In the genomic region with DNA sequence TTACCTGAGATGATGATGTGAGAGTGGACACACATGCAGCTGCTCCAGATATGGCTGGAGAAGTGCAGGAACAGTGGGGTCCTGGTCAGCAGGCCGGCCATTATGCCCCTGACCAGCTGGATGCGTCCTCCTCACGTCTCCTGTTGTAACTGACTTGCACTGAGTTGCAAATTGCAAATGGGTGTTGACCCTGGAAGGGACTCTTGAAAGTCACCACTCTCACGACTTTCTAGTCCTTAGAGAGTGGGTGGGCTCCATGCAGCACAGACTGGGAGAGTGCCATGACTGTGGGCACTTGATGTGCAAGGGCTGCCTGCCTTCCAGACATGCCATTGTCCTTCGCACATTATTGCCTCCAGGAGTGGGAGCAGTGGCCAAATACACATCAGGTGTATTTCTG, we compare ENCODE assay signal across 26 cellular contexts. TPM values are rescaled to one million over a fixed set of nuclear protein-coding genes. Genes with fewer than 3 reads are reported as not detected.
DNase-seq lines count a peak whose midpoint lies in the region; ATAC-seq, FAIRE-seq and TF ChIP-seq lines count a peak whose summit lies in the region.
"Had no signal": no experiment of that assay in that cellular context is flagged by ENCODE, and none has a peak within 500 bp of the region (broad histone marks: within the 10 kb centered on the region; RNA-seq: fewer than 3 reads in every experiment).

No MANE protein-coding gene starts in this region.

- peaks cover 80% of the 10 kb centered on the region for H3K36me3 Mint-ChIP-seq in Caco-2 (ENCODE audit: insufficient read depth, unreplicated experiment)
- peaks cover 6 to 22% of the 10 kb centered on the region in 2 donors for H3K36me3 Mint-ChIP-seq in activated T-cell treated with anti-CD3 and anti-CD28 coated beads, Interleukin-2, amount 50 U/mL, for 72 hours (ENCODE audit: insufficient read depth in 2 of 2)
- H3K36me3 Mint-ChIP-seq: CD8-positive, alpha-beta T cell had no signal

- no peaks in the 10 kb centered on the region for H3K27me3 Mint-ChIP-seq in Caco-2 (ENCODE audit: insufficient read depth, unreplicated experiment)
- H3K27me3 Mint-ChIP-seq in activated T-cell treated with anti-CD3 and anti-CD28 coated beads, Interleukin-2, amount 50 U/mL, for 72 hours (ENCODE audit: low read depth), result no peaks in the 10 kb centered on the region

- RAD21 ChIA-PET in GM12878 (lab: Charles Lee; ENCODE audit: unreplicated experiment), result interaction anchor here (0.9 to 1.8 kb wide), 4 partner anchors 9 to 59 kb away, joined by 4 to 7 read pairs (median 5); partner anchors contain the start of gene FAM83D

- H3K79me2 ChIP-seq in GM12878 (ENCODE audit: control insufficient read depth, insufficient read depth, low read length), result peaks cover 76% of the 10 kb centered on the region

- POLR2A ChIA-PET in Caco-2 (lab: Charles Lee), result interaction anchor here (1.0 kb wide), 1 partner anchor 10 kb away, joined by 4 read pairs; no protein-coding TSS in a partner anchor
- POLR2A ChIA-PET in GM12878 (lab: Charles Lee), result interaction anchor here (1.1 to 1.4 kb wide), 2 partner anchors 9 to 27 kb away, joined by 3 to 4 read pairs; no protein-coding TSS in a partner anchor

- H3K4me2 ChIP-seq in GM12878 (ENCODE audit: control insufficient read depth, insufficient read depth), result peak overlapping the region; percentile 7; the same call in 1 of the 2 replicates
- H3K4me2 ChIP-seq: KMS-11 had no signal

- ATAC-seq in GM12878, result no peak
- ATAC-seq in activated T-cell treated with anti-CD3 and anti-CD28 coated beads, Interleukin-2, amount 50 U/mL, for 72 hours (replicated peaks in 1 of 2), result no peak
- ATAC-seq: CD8-positive, alpha-beta T cell; Panc1 had no signal

- in situ Hi-C loops in GM12878 (cut with MboI), result no loop called here

- SMC1A ChIA-PET in GM12878 (lab: Charles Lee; ENCODE audit: uncharacterized antibody, unreplicated experiment), result interaction anchor here (0.7 to 1.3 kb wide), 6 partner anchors 14 to 111 kb away, joined by 3 to 6 read pairs (median 3); no protein-coding TSS in a partner anchor

- TF ChIP-seq CTCF in Caco-2 (IDR thresholded peaks at IDR 0.05; ENCODE audit: insufficient read depth in 1 of 2, low read depth in 1 of 2, low read length in 1 of 2, severe bottlenecking in 1 of 2, unreplicated experiment in 1 of 2), result no peak
- TF ChIP-seq CTCF in GM12878 (IDR thresholded peaks at IDR 0.05 in 2 of 3, conservative IDR thresholded peaks at IDR 0.05 in 1 of 3; ENCODE audit: control insufficient read depth in 2 of 3, extremely low read depth in 1 of 3, insufficient read depth in 1 of 3, low read depth in 3 of 3, low read length in 3 of 3), result no peak

- no TSS peak for BruUV-seq in Caco-2 (replicated peaks; lab: Mats Ljungman, UMichigan)
- no TSS peak for BruUV-seq in GM12878 (replicated peaks; lab: Mats Ljungman, UMichigan)

- no peak overlapping the region for H3K4me3 Mint-ChIP-seq in Caco-2 (ENCODE audit: unreplicated experiment)
- no peak overlapping the region for H3K4me3 Mint-ChIP-seq in activated T-cell treated with anti-CD3 and anti-CD28 coated beads, Interleukin-2, amount 50 U/mL, for 72 hours
- H3K4me3 Mint-ChIP-seq: CD8-positive, alpha-beta T cell had no signal

- H3K36me3 ChIP-seq in Caco-2 (ENCODE audit: control insufficient read depth, insufficient read depth, low read length) (peaks cover 4% of the 10 kb centered on the region; the same call in 1 of the 2 replicates), GM12878 (ENCODE audit: control insufficient read depth in 2 of 2, insufficient read depth in 2 of 2, low read length in 1 of 2) (peaks cover 23 to 34% of the 10 kb centered on the region in 2 experiments), stomach smooth muscle (ENCODE audit: control insufficient read depth in 2 of 2, insufficient read depth in 2 of 2, low read length in 2 of 2) (peaks cover 10 to 44% of the 10 kb centered on the region in 2 donors)

- no peak overlapping the region for H2AFZ ChIP-seq in GM12878 (ENCODE audit: control insufficient read depth, low read depth, low read length)

- no peak for TF ChIP-seq EP300 in GM12878 (IDR thresholded peaks at IDR 0.05; ENCODE audit: borderline replicate concordance in 1 of 2, control insufficient read depth in 1 of 2, low read depth in 2 of 2, low read length in 2 of 2)

- H3K4me3 ChIP-seq in Caco-2 (ENCODE audit: low read depth, low read length) (no peak overlapping the region), GM12878 (no peak overlapping the region), stomach smooth muscle (ENCODE audit: low read length in 2 of 2) (peak overlapping the region in 1 of 2 donors; percentile 3)

- H3K27me3 ChIP-seq in Caco-2 (replicated peaks; ENCODE audit: control insufficient read depth, insufficient read depth, low read length) (no peaks in the 10 kb centered on the region), GM12878 (replicated peaks in 1 of 2; ENCODE audit: control insufficient read depth in 2 of 2, insufficient read depth in 2 of 2, low read length in 1 of 2) (no peaks in the 10 kb centered on the region), stomach smooth muscle (ENCODE audit: control insufficient read depth in 1 of 2, insufficient read depth in 2 of 2, low read length in 2 of 2) (no peaks in the 10 kb centered on the region)

- CTCF ChIA-PET in Caco-2 (lab: Charles Lee), result interaction anchor here (1.5 kb wide), 1 partner anchor 11 kb away, joined by 4 read pairs; the partner anchor contains the start of gene FAM83D
- CTCF ChIA-PET in GM12878 (lab: Yijun Ruan, JAX), result interaction anchor here (0.7 to 1.2 kb wide), 6 partner anchors 11 to 278 kb away, joined by 3 to 16 read pairs (median 4); no protein-coding TSS in a partner anchor

- H3K4me1 ChIP-seq in Caco-2 (peaks cover 14% of the 10 kb centered on the region), GM12878 (ENCODE audit: control insufficient read depth, insufficient read depth, low read length) (no peaks in the 10 kb centered on the region; the same call in 1 of the 2 replicates), stomach smooth muscle (ENCODE audit: control insufficient read depth, insufficient read depth, low read length) (peaks cover 44% of the 10 kb centered on the region)

- intact Hi-C loops in Caco-2 (cut with micrococcal nuclease; ENCODE audit: unreplicated experiment) (no loop called here), GM12878 (cut with micrococcal nuclease; ENCODE audit: unreplicated experiment) (no loop called here)

- peak overlapping the region; percentile 15 for H3K27ac Mint-ChIP-seq in Caco-2 (ENCODE audit: unreplicated experiment)
- no peak overlapping the region for H3K27ac Mint-ChIP-seq in activated T-cell treated with anti-CD3 and anti-CD28 coated beads, Interleukin-2, amount 50 U/mL, for 72 hours
- H3K27ac Mint-ChIP-seq: CD8-positive, alpha-beta T cell had no signal

- DNase-seq in Caco-2 (no peak), GM12878 (ENCODE audit: low read depth, low spot score) (no peak), islet precursor cell (peak; percentile 36), middle frontal gyrus (ENCODE audit: extremely low spot score, low spot score) (no peak)
- DNase-seq in stimulated activated CD4-positive, alpha-beta T cell treated with anti-CD3 and anti-CD28 coated beads, Interleukin-4, amount 100 ng/mL, for 4 hours, result no peak
- no peak for DNase-seq in activated T-cell treated with anti-CD3 and anti-CD28 coated beads, Interleukin-2, amount 50 U/mL, for 72 hours
- DNase-seq: CD8-positive, alpha-beta T cell; DMS 273 treated with DMSO at 0.1 percent for 48 hours; DMS79; GF-D8; HCEC 1CT; IMR-90; NCI-H1092; NCI-H1417 treated with DMSO at 0.1 percent for 48 hours; NCI-H1694 treated with DMSO at 0.1 percent for 48 hours; NCI-H2081; NCI-H2227 treated with DMSO at 0.1 percent for 48 hours; NCI-H526 treated with DMSO at 0.1 percent for 48 hours; SHP77 treated with DMSO at 0.1 percent for 48 hours had no signal

- TF ChIP-seq POLR2A in GM12878 (IDR thresholded peaks at IDR 0.05; ENCODE audit: low read depth, low read length), result no peak

- TF ChIP-seq RAD21 in GM12878 (IDR thresholded peaks at IDR 0.05; ENCODE audit: insufficient read depth, low read depth, low read length), result no peak

- H3K27ac ChIP-seq in GM12878 (ENCODE audit: control insufficient read depth, insufficient read depth) (no peak overlapping the region), stomach smooth muscle (ENCODE audit: low read length) (peak overlapping the region; percentile 31)
- H3K27ac ChIP-seq: C4-2B, KMS-11 had no signal

- 76% methylated on average over 5 of the region's 5 CpGs for WGBS in GM12878 (ENCODE audit: insufficient coverage, insufficient replicate concordance, low lambda C conversion rate, missing lambda C conversion rate)

- no peaks in the 10 kb centered on the region for H3K9me3 Mint-ChIP-seq in Caco-2 (ENCODE audit: unreplicated experiment)
- H3K9me3 Mint-ChIP-seq in activated T-cell treated with anti-CD3 and anti-CD28 coated beads, Interleukin-2, amount 50 U/mL, for 72 hours, result no peaks in the 10 kb centered on the region
- H3K9me3 Mint-ChIP-seq: CD8-positive, alpha-beta T cell had no signal

- H3K9ac ChIP-seq in GM12878 (ENCODE audit: control insufficient read depth, insufficient read depth, low read length), result no peak overlapping the region
- H3K9ac ChIP-seq in stomach smooth muscle (ENCODE audit: low read length in 2 of 2), result no peak overlapping the region
- H3K9ac ChIP-seq: KMS-11 had no signal

- H3K4me1 Mint-ChIP-seq in Caco-2 (ENCODE audit: low read depth, unreplicated experiment), result peaks cover 35% of the 10 kb centered on the region
- H3K4me1 Mint-ChIP-seq in activated T-cell treated with anti-CD3 and anti-CD28 coated beads, Interleukin-2, amount 50 U/mL, for 72 hours (ENCODE audit: low read depth), result peaks cover 14% of the 10 kb centered on the region

- no peaks in the 10 kb centered on the region for H4K20me1 ChIP-seq in GM12878 (ENCODE audit: control insufficient read depth, insufficient read depth)

- H3K9me3 ChIP-seq in Caco-2 (no peaks in the 10 kb centered on the region), GM12878 (replicated peaks; ENCODE audit: control insufficient read depth, insufficient read depth, low read length) (no peaks in the 10 kb centered on the region), stomach smooth muscle (ENCODE audit: control insufficient read depth in 2 of 2, low read length in 2 of 2) (no peaks in the 10 kb centered on the region)

- no peak for FAIRE-seq in GM12878 (lab: Jason Lieb, UNC)
- FAIRE-seq: A204.1, GM12892, H1 had no signal

RNA-seq across cellular contexts. Expression of gene FAM83D, which starts 10.8 kb away (rescaled TPM):
- 82.4 and 86.3 TPM in 2 replicates for total RNA-seq in Caco-2 (2022)
- total RNA-seq in GM12878 (2013; cell fraction: nucleolus; rRNA removed), result 14.1 and 16.3 TPM in 2 replicates
- 21.5 and 21.6 TPM in 2 replicates for total RNA-seq in GM12878 (2014; rRNA removed)
- total RNA-seq in GM12878 (2014; rRNA removed; fragmentation: Illumina TruSeq; extraction: Trizol), result 12.7 and 13.6 TPM in 2 replicates
- 16.6 and 18.2 TPM in 2 replicates for total RNA-seq in GM12878 (2021)
- polyA plus RNA-seq in GM12878 (2011; ENCODE audit: low read depth), result 7.7 TPM
- 32.4 and 34.8 TPM in 2 replicates for polyA plus RNA-seq in GM12878 (2011; rRNA removed)
- polyA plus RNA-seq in GM12878 (2011; cell fraction: cytosol; rRNA removed), result 28.1 and 32.3 TPM in 2 replicates
- 37.1 and 42.7 TPM in 2 replicates for polyA plus RNA-seq in GM12878 (2011; cell fraction: nucleus; rRNA removed)
- 9.5 and 10.5 TPM in 2 replicates for polyA plus RNA-seq in GM12878 (2012)
- polyA plus RNA-seq in GM12878 (2014; fragmentation: Illumina TruSeq; extraction: Trizol), result 19.7 and 20.2 TPM in 2 replicates
- polyA plus RNA-seq in GM12878 (2014; fragmentation: Nextera tagmentation; extraction: Ambion mirVana), result 1 to 10 TPM; 4.5 to 6.0 TPM
- 17.4 and 19.1 TPM in 2 replicates for polyA plus RNA-seq in GM12878 (2014; rRNA removed)
- 10 to 100 TPM; 34.1 to 34.2 TPM for polyA plus RNA-seq in GM12878 (2016; fragmentation: Nextera tagmentation; extraction: Ambion mirVana)
- 37.1 and 42.8 TPM in 2 replicates for polyA minus RNA-seq in GM12878 (2011; rRNA and poly(A)+ RNA removed)
- 13.1 and 15.3 TPM in 2 replicates for polyA minus RNA-seq in GM12878 (2011; cell fraction: cytosol; rRNA and poly(A)+ RNA removed)
- 18.9 and 35.2 TPM in 2 replicates for polyA minus RNA-seq in GM12878 (2011; cell fraction: nucleus; rRNA and poly(A)+ RNA removed)
- total RNA-seq in activated T-cell treated with anti-CD3 and anti-CD28 coated beads, Interleukin-2, amount 50 U/mL, for 72 hours, result 10 to 100 TPM; 10.4 to 10.5 TPM

RNA-seq across cellular contexts. Expression of gene DHX35, which starts 25.1 kb away (rescaled TPM):
- total RNA-seq in Caco-2 (2022), result 25.0 and 29.5 TPM in 2 replicates
- 38.3 and 43.4 TPM in 2 replicates for total RNA-seq in GM12878 (2013; cell fraction: nucleolus; rRNA removed)
- total RNA-seq in GM12878 (2014; rRNA removed), result 19.4 and 19.5 TPM in 2 replicates
- total RNA-seq in GM12878 (2014; rRNA removed; fragmentation: Illumina TruSeq; extraction: Trizol), result 12.7 and 14.2 TPM in 2 replicates
- total RNA-seq in GM12878 (2021), result 13.4 and 15.6 TPM in 2 replicates
- polyA plus RNA-seq in GM12878 (2011; ENCODE audit: low read depth), result 5.0 TPM
- 18.6 and 21.6 TPM in 2 replicates for polyA plus RNA-seq in GM12878 (2011; rRNA removed)
- polyA plus RNA-seq in GM12878 (2011; cell fraction: cytosol; rRNA removed), result 20.5 and 20.7 TPM in 2 replicates
- polyA plus RNA-seq in GM12878 (2011; cell fraction: nucleus; rRNA removed), result 40.3 and 43.3 TPM in 2 replicates
- polyA plus RNA-seq in GM12878 (2012), result 7.0 and 7.1 TPM in 2 replicates
- 18.0 and 21.9 TPM in 2 replicates for polyA plus RNA-seq in GM12878 (2014; fragmentation: Illumina TruSeq; extraction: Trizol)
- polyA plus RNA-seq in GM12878 (2014; fragmentation: Nextera tagmentation; extraction: Ambion mirVana), result 1 to 10 TPM; 4.3 to 4.4 TPM
- polyA plus RNA-seq in GM12878 (2014; rRNA removed), result 16.0 and 16.1 TPM in 2 replicates
- 10 to 100 TPM; 12.5 to 12.8 TPM for polyA plus RNA-seq in GM12878 (2016; fragmentation: Nextera tagmentation; extraction: Ambion mirVana)
- polyA minus RNA-seq in GM12878 (2011; rRNA and poly(A)+ RNA removed), result 22.2 and 22.5 TPM in 2 replicates
- 4.4 and 5.5 TPM in 2 replicates for polyA minus RNA-seq in GM12878 (2011; cell fraction: cytosol; rRNA and poly(A)+ RNA removed)
- 13.9 and 20.0 TPM in 2 replicates for polyA minus RNA-seq in GM12878 (2011; cell fraction: nucleus; rRNA and poly(A)+ RNA removed)
- 10 to 100 TPM in 1 of 2 donors, 1 to 10 TPM in 1; 9.4 to 14.2 TPM for total RNA-seq in activated T-cell treated with anti-CD3 and anti-CD28 coated beads, Interleukin-2, amount 50 U/mL, for 72 hours
